16 cellular contexts compared by ENCODE assay signal in genomic region chr6:56864171-56864616, GRCh38.
A peak's percentile ranks its signal among the peaks of the same experiment; 100 is the strongest.
DNase-seq lines count a peak whose midpoint lies in the region; ATAC-seq and TF ChIP-seq lines count a peak whose summit lies in the region.
"Had no signal": no experiment of that assay in that cellular context is flagged by ENCODE, and none has a peak within 500 bp of the region (broad histone marks: within the 10 kb centered on the region; RNA-seq: fewer than 3 reads in every experiment).

No MANE protein-coding gene starts in this region.

- H3K9ac ChIP-seq in KMS-11 (no peak overlapping the region), endodermal cell (ENCODE audit: extremely low read depth, low read length, poor library complexity, severe bottlenecking) (no peak overlapping the region)
- H3K9ac ChIP-seq: BLaER1 treated with 17β-estradiol and CSF1 and Interleukin-3, amounts not matched to agents 10 nM and 100 nM had no signal

- peaks cover 19% of the 10 kb centered on the region for H3K4me1 Mint-ChIP-seq in endodermal cell

- H3K9me3 ChIP-seq in endodermal cell (ENCODE audit: control insufficient read depth, low read length), result no peaks in the 10 kb centered on the region
- H3K9me3 ChIP-seq: BLaER1 treated with 17β-estradiol and CSF1 and Interleukin-3, amounts not matched to agents 10 nM and 100 nM had no signal

- H3K27me3 ChIP-seq in KMS-11 (ENCODE audit: insufficient read depth, low read depth), result no peaks in the 10 kb centered on the region
- H3K27me3 ChIP-seq in endodermal cell (ENCODE audit: control insufficient read depth, insufficient read depth, low read length, poor library complexity, severe bottlenecking), result no peaks in the 10 kb centered on the region
- H3K27me3 ChIP-seq: BLaER1 treated with 17β-estradiol and CSF1 and Interleukin-3, amounts not matched to agents 10 nM and 100 nM had no signal

- no peaks in the 10 kb centered on the region for H3K36me3 Mint-ChIP-seq in endodermal cell (ENCODE audit: low read depth)

- no peak for TF ChIP-seq CTCF in KMS-11 (conservative IDR thresholded peaks at IDR 0.05; ENCODE audit: low read depth, low read length)
- no peak for TF ChIP-seq CTCF in choroid plexus epithelial cell (conservative IDR thresholded peaks at IDR 0.05; ENCODE audit: low read depth, low read length)
- no peak for TF ChIP-seq CTCF in endodermal cell (conservative IDR thresholded peaks at IDR 0.05)

- no peaks in the 10 kb centered on the region for H4K20me1 ChIP-seq in KMS-11 (ENCODE audit: insufficient read depth)
- H4K20me1 ChIP-seq: BLaER1 treated with 17β-estradiol and CSF1 and Interleukin-3, amounts not matched to agents 10 nM and 100 nM had no signal

- H3K4me3 Mint-ChIP-seq in endodermal cell, result no peak overlapping the region
- H3K4me3 Mint-ChIP-seq: neural crest cell had no signal

- ATAC-seq in HG03196 (IDR thresholded peaks at IDR 0.05; ENCODE audit: unreplicated experiment) (no peak), GM21367 (IDR thresholded peaks at IDR 0.05; ENCODE audit: unreplicated experiment) (no peak)
- ATAC-seq: GM12878, K562 had no signal

- no peak overlapping the region for H3K27ac Mint-ChIP-seq in endodermal cell

- H3K4me2 ChIP-seq in KMS-11, result peak overlapping the region; percentile 57

- no peaks in the 10 kb centered on the region for H3K9me3 Mint-ChIP-seq in endodermal cell
- H3K9me3 Mint-ChIP-seq: neural crest cell had no signal

- WGBS in endodermal cell (ENCODE audit: insufficient coverage in 1 of 2, insufficient read length in 1 of 2), 2 experiments, result no CpG with 5 or more reads among the region's 1 CpG

- H3K27me3 Mint-ChIP-seq in endodermal cell (ENCODE audit: insufficient read depth), result peaks cover 8% of the 10 kb centered on the region

- H3K27ac ChIP-seq in KMS-11 (no peak overlapping the region), endodermal cell (ENCODE audit: low read depth, low read length) (no peak overlapping the region)
- H3K27ac ChIP-seq: BLaER1 treated with 17β-estradiol and CSF1 and Interleukin-3, amounts not matched to agents 10 nM and 100 nM had no signal

- no peak overlapping the region for H2AFZ ChIP-seq in KMS-11 (ENCODE audit: low read depth)

- DNase-seq in Daoy (ENCODE audit: low read depth), result peak; percentile 38
- DNase-seq in choroid plexus epithelial cell (ENCODE audit: low read depth), result peak; percentile 42
- DNase-seq in myocyte (ENCODE audit: low read depth), result peak; percentile 56
- DNase-seq in NCI-H2107 (lab: John Stamatoyannopoulos, UW), result no peak
- DNase-seq in endodermal cell, result no peak
- DNase-seq: activated effector memory CD4-positive, alpha-beta T cell treated with anti-CD3 and anti-CD28 coated beads, Interleukin-2, amount 50 U/mL, for 16 hours; NCI-H187; NCI-H748 treated with DMSO at 0.1 percent for 48 hours; stimulated activated naive CD4-positive, alpha-beta T cell treated with Interleukin-2 at 50 U/mL for 16 hours had no signal

- H3K4me1 ChIP-seq in KMS-11 (ENCODE audit: low read depth, poor library complexity, severe bottlenecking) (peaks cover 62% of the 10 kb centered on the region), endodermal cell (ENCODE audit: control insufficient read depth, insufficient read depth, low read length) (no peaks in the 10 kb centered on the region)

- H3K36me3 ChIP-seq in KMS-11 (ENCODE audit: insufficient read depth) (no peaks in the 10 kb centered on the region), endodermal cell (ENCODE audit: control insufficient read depth, insufficient read depth, low read length) (no peaks in the 10 kb centered on the region)
- H3K36me3 ChIP-seq: BLaER1 treated with 17β-estradiol and CSF1 and Interleukin-3, amounts not matched to agents 10 nM and 100 nM had no signal

- H3K79me2 ChIP-seq in KMS-11 (ENCODE audit: insufficient read depth, low read depth), result peaks cover 6% of the 10 kb centered on the region; the same call in 1 of the 2 replicates

- no peak overlapping the region for H3K4me3 ChIP-seq in KMS-11 (IDR thresholded peaks at IDR 0.05; ENCODE audit: insufficient read depth, low read depth, low read length)
- H3K4me3 ChIP-seq in choroid plexus epithelial cell (ENCODE audit: low read depth, low read length), result no peak overlapping the region
- H3K4me3 ChIP-seq in endodermal cell (ENCODE audit: low read length), result no peak overlapping the region
- H3K4me3 ChIP-seq: BLaER1 treated with 17β-estradiol and CSF1 and Interleukin-3, amounts not matched to agents 10 nM and 100 nM; GM12878; K562 had no signal

Comparison
In these comparisons a context has a peak if more than half of its experiments do, and no peak if none do; other contexts are left out.
1. DNase-seq: peak in Daoy (single experiment), choroid plexus epithelial cell (single experiment) and myocyte (single experiment); none in NCI-H2107 (single experiment) and endodermal cell (single experiment).